24 cellular contexts compared by ENCODE assay signal in genomic region chr15:60116456-60117089, GRCh38.
A peak's percentile ranks its signal among the peaks of the same experiment; 100 is the strongest.
DNase-seq lines count a peak whose midpoint lies in the region; ATAC-seq, FAIRE-seq and TF ChIP-seq lines count a peak whose summit lies in the region.
"Had no signal": no experiment of that assay in that cellular context is flagged by ENCODE, and none has a peak within 500 bp of the region (broad histone marks: within the 10 kb centered on the region; RNA-seq: fewer than 3 reads in every experiment).

No MANE protein-coding gene starts in this region.

- no peak overlapping the region for H4K91ac ChIP-seq in H1 (replicated peaks; ENCODE audit: insufficient read length, low read length)

- no peak overlapping the region for H2BK20ac ChIP-seq in H1 (ENCODE audit: low read length)

- peaks cover 49% of the 10 kb centered on the region for H3K4me1 Mint-ChIP-seq in activated naive CD8-positive, alpha-beta T cell treated with anti-CD3 and anti-CD28 coated beads, Interleukin-2, amount 50 U/mL, for 24 hours
- peaks cover 34% of the 10 kb centered on the region for H3K4me1 Mint-ChIP-seq in activated naive CD8-positive, alpha-beta T cell treated with anti-CD3 and anti-CD28 coated beads for 36 hours

- DNase-seq in activated naive CD8-positive, alpha-beta T cell treated with anti-CD3 and anti-CD28 coated beads, Interleukin-2, amount 50 U/mL, for 24 hours, result no peak
- no peak for DNase-seq in activated naive CD8-positive, alpha-beta T cell treated with anti-CD3 and anti-CD28 coated beads for 36 hours
- DNase-seq in OCI-M1 (lab: John Stamatoyannopoulos, UW), result peak; percentile 26
- no peak for DNase-seq in H1 (ENCODE audit: low read depth in 1 of 2, low spot score in 2 of 2)
- no peak for DNase-seq in GM03348 (ENCODE audit: low spot score)
- DNase-seq: activated CD4-positive, alpha-beta T cell treated with anti-CD3 and anti-CD28 coated beads for 36 hours; activated gamma-delta T cell treated with Interleukin-2 at 50 U/mL for 16 hours; C1 segment of cervical spinal cord; COR-L47; effector CD8-positive, alpha-beta T cell; erythroblast; GDM1; H9; head of caudate nucleus; KG1; NCI-H524 treated with DMSO at 0.1 percent for 48 hours; stimulated activated CD4-positive, alpha-beta T cell treated with anti-CD3 and anti-CD28 coated beads, Interleukin-2, amount 100 ng/mL, for 24 hours had no signal

- H3K14ac ChIP-seq in H1 (ENCODE audit: insufficient read length), result no peak overlapping the region

- H2BK120ac ChIP-seq in H1 (replicated peaks; ENCODE audit: low read depth, low read length), result no peak overlapping the region

- no peak overlapping the region for H3K23ac ChIP-seq in H1 (ENCODE audit: insufficient read length)

- H3K4ac ChIP-seq in H1 (replicated peaks; ENCODE audit: insufficient read length, low read depth, low read length), result no peak overlapping the region

- H4K5ac ChIP-seq in H1 (ENCODE audit: insufficient read length, low read depth, low read length), result no peak overlapping the region

- no peaks in the 10 kb centered on the region for H3K9me3 ChIP-seq in H1 (ENCODE audit: insufficient read depth in 2 of 2, low read depth in 1 of 2, low read length in 1 of 2)
- H3K9me3 ChIP-seq: right atrium auricular region had no signal

- H4K8ac ChIP-seq in H1 (ENCODE audit: extremely low read depth, insufficient read depth, low read length), result no peak overlapping the region

- no peaks in the 10 kb centered on the region for H3K79me1 ChIP-seq in H1 (ENCODE audit: low read depth, low read length)

- H3K27me3 ChIP-seq in H1 (replicated peaks in 1 of 4; ENCODE audit: control insufficient read depth in 3 of 4, extremely low read depth in 1 of 4, insufficient read depth in 3 of 4, low read length in 3 of 4), result no peaks in the 10 kb centered on the region; a peak in 2 of 7 replicates
- H3K27me3 ChIP-seq: right atrium auricular region had no signal

- no peaks in the 10 kb centered on the region for H3K36me3 ChIP-seq in H1 (ENCODE audit: control insufficient read depth in 2 of 4, insufficient read depth in 4 of 4, low read length in 3 of 4)
- H3K36me3 ChIP-seq: right atrium auricular region had no signal

- H3K4me3 ChIP-seq in H1 (ENCODE audit: extremely low read depth in 1 of 4, insufficient read depth in 2 of 4, low read depth in 3 of 4, low read length in 4 of 4), result peak overlapping the region in 1 of 4 experiments; percentile 23; a peak in 1 of 8 replicates
- H3K4me3 ChIP-seq: lung, right atrium auricular region had no signal

- H4K20me1 ChIP-seq in H1 (replicated peaks in 1 of 2; ENCODE audit: control insufficient read depth in 1 of 2, insufficient read depth in 2 of 2, low read length in 2 of 2), result no peaks in the 10 kb centered on the region

- no peak overlapping the region for H3K4me3 Mint-ChIP-seq in activated naive CD8-positive, alpha-beta T cell treated with anti-CD3 and anti-CD28 coated beads, Interleukin-2, amount 50 U/mL, for 24 hours
- H3K4me3 Mint-ChIP-seq in activated naive CD8-positive, alpha-beta T cell treated with anti-CD3 and anti-CD28 coated beads for 36 hours, result no peak overlapping the region
- H3K4me3 Mint-ChIP-seq: activated CD4-positive, alpha-beta T cell treated with anti-CD3 and anti-CD28 coated beads for 36 hours; nephron; T-helper 2 cell treated with Interferon-gamma antibody and Interleukin-4, amounts not matched to agents 5 μg/mL and 100 μg/mL, for 36 hours had no signal

- CTCF ChIA-PET in H1 (lab: Charles Lee; ENCODE audit: partially characterized antibody), result interaction anchor here (0.5 to 1.5 kb wide), 6 partner anchors 11 to 392 kb away, joined by 3 to 4 read pairs (median 3); no protein-coding TSS in a partner anchor

- no peak overlapping the region for H3K9ac ChIP-seq in H1 (replicated peaks in 1 of 4; ENCODE audit: extremely low read depth in 1 of 4, low read depth in 3 of 4, low read length in 3 of 4)

- no peak overlapping the region for H3K18ac ChIP-seq in H1 (ENCODE audit: extremely low read depth, low read length)

- no peak overlapping the region for H2BK12ac ChIP-seq in H1 (ENCODE audit: low read depth, low read length)

- H3K23me2 ChIP-seq in H1 (ENCODE audit: low read depth, low read length), result peaks cover 4% of the 10 kb centered on the region; the same call in 1 of the 2 replicates

- no peak for TF ChIP-seq CTCF in H1 (IDR thresholded peaks at IDR 0.05; ENCODE audit: control extremely low read depth in 1 of 3, insufficient read depth in 1 of 3, low read depth in 1 of 3, low read length in 3 of 3)

- H3K79me2 ChIP-seq in H1 (ENCODE audit: control insufficient read depth in 1 of 2, insufficient read depth in 2 of 2, low read length in 2 of 2), result no peaks in the 10 kb centered on the region

- H3K27me3 Mint-ChIP-seq in activated naive CD8-positive, alpha-beta T cell treated with anti-CD3 and anti-CD28 coated beads, Interleukin-2, amount 50 U/mL, for 24 hours, result peaks cover 9% of the 10 kb centered on the region
- H3K27me3 Mint-ChIP-seq in activated naive CD8-positive, alpha-beta T cell treated with anti-CD3 and anti-CD28 coated beads for 36 hours, result no peaks in the 10 kb centered on the region
- H3K27me3 Mint-ChIP-seq: activated CD4-positive, alpha-beta T cell treated with anti-CD3 and anti-CD28 coated beads for 36 hours had no signal

- no peak overlapping the region for H2BK5ac ChIP-seq in H1 (ENCODE audit: low read depth, low read length)

- no peak for ATAC-seq in activated naive CD8-positive, alpha-beta T cell treated with anti-CD3 and anti-CD28 coated beads, Interleukin-2, amount 50 U/mL, for 24 hours
- ATAC-seq in HG02973 (IDR thresholded peaks at IDR 0.05; ENCODE audit: unreplicated experiment) (no peak), HG03571 (IDR thresholded peaks at IDR 0.05; ENCODE audit: unreplicated experiment) (no peak)

- peaks cover 7 to 33% (median 27%) of the 10 kb centered on the region in 4 experiments for H3K4me1 ChIP-seq in H1 (replicated peaks in 1 of 4; ENCODE audit: control insufficient read depth in 3 of 4, insufficient read depth in 4 of 4, low read length in 3 of 4)
- H3K4me1 ChIP-seq: right atrium auricular region had no signal

- no peak for TF ChIP-seq RAD21 in H1 (IDR thresholded peaks at IDR 0.05 in 1 of 2, conservative IDR thresholded peaks at IDR 0.05 in 1 of 2; ENCODE audit: low read depth in 2 of 2, low read length in 2 of 2)

- WGBS in H1 (ENCODE audit: extremely low coverage in 1 of 2, insufficient coverage in 1 of 2, insufficient read length in 1 of 2, insufficient replicate concordance in 2 of 2, low coverage in 1 of 2, low lambda C conversion rate in 2 of 2, missing lambda C conversion rate in 1 of 2), 2 experiments, result 58% methylated on average over 3 of the region's 3 CpGs; no CpG with 5 or more reads in 1 of the 2 experiments

- POLR2A ChIA-PET in H1 (lab: Charles Lee; ENCODE audit: partially characterized antibody), result interaction anchor here (0.9 kb wide), 1 partner anchor 22 kb away, joined by 3 read pairs; no protein-coding TSS in a partner anchor

- no peak overlapping the region for H2AFZ ChIP-seq in H1 (ENCODE audit: low read length)

- FAIRE-seq in H1 (lab: Jason Lieb, UNC), result no peak
- FAIRE-seq: GM19239 had no signal

- H3K4me2 ChIP-seq in H1 (ENCODE audit: insufficient read depth in 1 of 2, low read depth in 2 of 2, low read length in 2 of 2), result peak overlapping the region; percentile 2 to 15; a peak in 1 of 4 replicates

- H2BK15ac ChIP-seq in H1 (ENCODE audit: low read length), result no peak overlapping the region

- no peak for TF ChIP-seq POLR2A in H1 (IDR thresholded peaks at IDR 0.05; ENCODE audit: control extremely low read depth in 1 of 2, low read depth in 2 of 2, low read length in 2 of 2)

- H2AK5ac ChIP-seq in H1 (ENCODE audit: low read depth, low read length), result no peak overlapping the region

- peak overlapping the region; percentile 68 for H3K27ac Mint-ChIP-seq in activated naive CD8-positive, alpha-beta T cell treated with anti-CD3 and anti-CD28 coated beads, Interleukin-2, amount 50 U/mL, for 24 hours
- no peak overlapping the region for H3K27ac Mint-ChIP-seq in activated naive CD8-positive, alpha-beta T cell treated with anti-CD3 and anti-CD28 coated beads for 36 hours
- H3K27ac Mint-ChIP-seq: H9; nephron; T-helper 2 cell treated with Interferon-gamma antibody and Interleukin-4, amounts not matched to agents 5 μg/mL and 100 μg/mL, for 36 hours had no signal

- H3K27ac ChIP-seq in H1 (ENCODE audit: low read depth, low read length), result no peak overlapping the region
- H3K27ac ChIP-seq: right atrium auricular region had no signal

- no peak overlapping the region for H3K56ac ChIP-seq in H1 (replicated peaks; ENCODE audit: insufficient read length, low read depth, low read length)

- no peaks in the 10 kb centered on the region for H3K36me3 Mint-ChIP-seq in activated naive CD8-positive, alpha-beta T cell treated with anti-CD3 and anti-CD28 coated beads, Interleukin-2, amount 50 U/mL, for 24 hours (ENCODE audit: low read depth)
- no peaks in the 10 kb centered on the region for H3K36me3 Mint-ChIP-seq in activated naive CD8-positive, alpha-beta T cell treated with anti-CD3 and anti-CD28 coated beads for 36 hours

- TF ChIP-seq EP300 in H1 (IDR thresholded peaks at IDR 0.05; ENCODE audit: borderline replicate concordance in 1 of 2, low read depth in 2 of 2, low read length in 2 of 2), result no peak

- H3K9me3 Mint-ChIP-seq in activated naive CD8-positive, alpha-beta T cell treated with anti-CD3 and anti-CD28 coated beads, Interleukin-2, amount 50 U/mL, for 24 hours, result no peaks in the 10 kb centered on the region
- no peaks in the 10 kb centered on the region for H3K9me3 Mint-ChIP-seq in activated naive CD8-positive, alpha-beta T cell treated with anti-CD3 and anti-CD28 coated beads for 36 hours
- H3K9me3 Mint-ChIP-seq: H9; nephron; T-helper 2 cell treated with Interferon-gamma antibody and Interleukin-4, amounts not matched to agents 5 μg/mL and 100 μg/mL, for 36 hours had no signal

TF ChIP-seq in H1, 55 proteins besides CTCF, POLR2A, EP300 and RAD21 (continues in another document):
- TF ChIP-seq PHF8 (conservative IDR thresholded peaks at IDR 0.05; ENCODE audit: low read depth, low read length), result no peak
- TF ChIP-seq RXRA (IDR thresholded peaks at IDR 0.05; ENCODE audit: insufficient read depth, low read depth, low read length), result no peak
- no peak for TF ChIP-seq HDAC2 (IDR thresholded peaks at IDR 0.05; ENCODE audit: borderline replicate concordance in 1 of 2, low read depth in 2 of 2, low read length in 2 of 2)
- no peak for TF ChIP-seq EGR1 (IDR thresholded peaks at IDR 0.05; ENCODE audit: borderline replicate concordance, low read depth, low read length)
- TF ChIP-seq JUN (IDR thresholded peaks at IDR 0.05; ENCODE audit: low read depth, low read length), result no peak
- no peak for TF ChIP-seq SIX5 (IDR thresholded peaks at IDR 0.05; ENCODE audit: low read depth, low read length)
- TF ChIP-seq SP2 (IDR thresholded peaks at IDR 0.05; ENCODE audit: low read length), result no peak
- no peak for TF ChIP-seq POU5F1 (IDR thresholded peaks at IDR 0.05; ENCODE audit: low read depth, low read length)
- TF ChIP-seq CHD2 (IDR thresholded peaks at IDR 0.05; ENCODE audit: low read length), result no peak
- TF ChIP-seq ATF3 (IDR thresholded peaks at IDR 0.05; ENCODE audit: insufficient read depth, low read depth, low read length), result no peak
